In the genomic region with DNA sequence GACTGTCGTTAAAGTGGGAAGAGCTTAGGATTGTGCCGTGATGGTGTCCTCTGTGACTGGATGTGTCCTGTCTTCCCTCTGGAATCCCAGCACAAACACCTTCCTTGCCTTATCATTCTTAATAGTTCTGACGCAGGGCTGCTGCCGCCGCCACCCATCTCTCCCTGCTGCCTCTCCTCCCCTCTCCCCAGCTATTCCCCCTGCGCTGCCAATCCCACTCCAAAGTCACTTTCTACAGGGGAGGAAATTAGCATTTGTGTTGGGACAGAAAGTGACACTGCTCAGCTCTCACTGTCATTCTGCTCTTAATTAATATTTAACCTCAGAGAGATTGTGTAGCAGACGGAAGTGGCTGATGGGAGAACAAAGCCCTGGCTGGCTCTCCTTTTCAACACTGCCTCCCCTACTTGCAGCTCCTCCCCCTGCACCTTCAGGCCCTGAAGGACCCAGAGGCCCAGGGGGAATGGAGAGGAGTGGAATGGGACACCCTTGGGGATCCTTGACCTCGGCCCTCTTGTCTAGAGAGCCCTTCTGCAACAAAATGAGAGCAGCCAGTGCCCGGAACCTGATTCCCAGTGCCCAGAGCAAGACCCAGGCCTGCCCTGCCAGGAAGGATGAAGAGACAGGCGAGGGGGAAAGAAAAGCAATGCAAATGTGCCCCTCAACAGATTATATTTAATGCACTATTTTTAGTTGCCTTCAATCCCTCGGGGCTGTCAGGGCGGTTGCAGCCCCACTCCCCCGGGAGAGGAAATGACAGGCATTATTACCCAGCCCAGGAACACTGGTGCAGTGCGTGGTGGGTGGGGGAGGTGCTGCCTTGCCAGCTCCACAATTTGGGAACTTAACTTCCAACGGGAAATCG, we compare ENCODE assay signal across 8 cellular contexts. TPM values are rescaled to one million over a fixed set of nuclear protein-coding genes. Genes with fewer than 3 reads are reported as not detected.
DNase-seq lines count a peak whose midpoint lies in the region; ATAC-seq and TF ChIP-seq lines count a peak whose summit lies in the region.

No MANE protein-coding gene starts in this region.

- peak; percentile 33; the same call in 1 of the 3 replicates for ATAC-seq in DND-41 (ENCODE audit: insufficient read depth, low read depth)
- ATAC-seq in GM21526 (IDR thresholded peaks at IDR 0.05; ENCODE audit: low FRiP score, unreplicated experiment) = peak; percentile 58

- peaks cover 15% of the 10 kb centered on the region; the same call in 1 of the 2 replicates for H4K20me1 ChIP-seq in DND-41 (ENCODE audit: insufficient read depth, low read length)

- H3K9me3 ChIP-seq in DND-41 (ENCODE audit: insufficient read depth, low read length, severe bottlenecking) (no peaks in the 10 kb centered on the region), iPS-18a (ENCODE audit: control insufficient read depth, low read depth, low read length) (no peaks in the 10 kb centered on the region), MG63 (no peaks in the 10 kb centered on the region)

- H3K36me3 ChIP-seq in DND-41 (ENCODE audit: insufficient read depth, low read length) (no peaks in the 10 kb centered on the region), iPS-18a (ENCODE audit: control insufficient read depth, low read depth, low read length) (no peaks in the 10 kb centered on the region), MG63 (no peaks in the 10 kb centered on the region)

- no peak overlapping the region for H3K4me2 ChIP-seq in DND-41 (ENCODE audit: insufficient read depth, low read length)

- DNase-seq in DND-41 (no peak), HuH-7 (ENCODE audit: low spot score) (peak; percentile 78), EL (no peak), NCI-H146 (lab: John Stamatoyannopoulos, UW) (no peak), MG63 (no peak), NCI-H345 (lab: John Stamatoyannopoulos, UW) (no peak)

- H3K27ac ChIP-seq in DND-41 (ENCODE audit: low read length) = no peak overlapping the region
- no peak overlapping the region for H3K27ac ChIP-seq in iPS-18a (ENCODE audit: low read length)

- H3K27me3 ChIP-seq in DND-41 (ENCODE audit: insufficient read depth, low read length, poor library complexity) = peaks cover 72% of the 10 kb centered on the region
- peaks cover 54% of the 10 kb centered on the region for H3K27me3 ChIP-seq in iPS-18a (ENCODE audit: control insufficient read depth, insufficient read depth, low read length)
- peaks cover 15% of the 10 kb centered on the region for H3K27me3 ChIP-seq in MG63

- TF ChIP-seq CTCF in DND-41 (IDR thresholded peaks at IDR 0.05; ENCODE audit: borderline replicate concordance, extremely low read depth, low read length, poor library complexity, severe bottlenecking) = no peak

- H3K4me3 ChIP-seq in DND-41 (ENCODE audit: low read depth in 1 of 2, low read length in 2 of 2) = no peak overlapping the region
- H3K4me3 ChIP-seq in iPS-18a (ENCODE audit: low read length) = peak overlapping the region; percentile 11
- no peak overlapping the region for H3K4me3 ChIP-seq in MG63

- no peaks in the 10 kb centered on the region for H3K79me2 ChIP-seq in DND-41 (ENCODE audit: insufficient read depth, low read length)

- H3K4me1 ChIP-seq in DND-41 (ENCODE audit: insufficient read depth, low read length) (no peaks in the 10 kb centered on the region), iPS-18a (ENCODE audit: control insufficient read depth, low read depth, low read length) (peaks cover 15% of the 10 kb centered on the region)

- no peak overlapping the region for H3K9ac ChIP-seq in DND-41 (ENCODE audit: low read depth, low read length)
- H3K9ac ChIP-seq in iPS-18a (ENCODE audit: low read length) = no peak overlapping the region

- H2AFZ ChIP-seq in DND-41 (ENCODE audit: low read depth, low read length) = no peak overlapping the region

RNA-seq across cellular contexts. Expression of gene NRGN, which starts 14.7 kb away (rescaled TPM):
- total RNA-seq in MG63 (2014; rRNA removed; shearing (Covaris generic); ENCODE audit: low replicate concordance) = 0.23 TPM in 1 of 2 replicates, not detected in the other

RNA-seq across cellular contexts. Expression of gene VSIG2, which starts 27.0 kb away (rescaled TPM):
- total RNA-seq in MG63 (2014; rRNA removed; shearing (Covaris generic); ENCODE audit: low replicate concordance) = not detected in 2 replicates

RNA-seq across cellular contexts. Expression of gene ESAM, which starts 37.0 kb away (rescaled TPM):
- not detected in 2 replicates for total RNA-seq in MG63 (2014; rRNA removed; shearing (Covaris generic); ENCODE audit: low replicate concordance)

RNA-seq across cellular contexts. Expression of gene SPA17, which starts 51.4 kb away (rescaled TPM):
- total RNA-seq in MG63 (2014; rRNA removed; shearing (Covaris generic); ENCODE audit: low replicate concordance) = 19.0 and 32.4 TPM in 2 replicates

RNA-seq across cellular contexts. Expression of gene SIAE, which starts 51.5 kb away (rescaled TPM):
- 2.8 and 4.6 TPM in 2 replicates for total RNA-seq in MG63 (2014; rRNA removed; shearing (Covaris generic); ENCODE audit: low replicate concordance)
